Comparison of ENCODE assay signal across 8 cellular contexts in the genomic region with DNA sequence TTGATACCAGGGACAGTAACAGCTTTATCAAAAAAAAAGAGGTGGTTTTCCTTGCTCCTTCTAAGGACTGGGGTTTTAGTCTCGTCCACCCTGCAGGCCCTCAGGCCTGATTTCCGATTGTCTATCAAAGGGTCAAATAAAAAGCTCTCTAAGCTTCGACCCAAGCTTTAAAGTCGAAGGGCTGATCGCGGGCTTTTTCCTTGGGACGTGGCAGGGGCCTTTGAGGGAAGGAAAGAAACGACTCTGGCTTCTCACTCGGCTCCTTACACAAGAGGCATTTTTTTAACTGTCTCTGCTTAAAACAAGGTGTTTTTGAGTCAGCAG. TPM values are rescaled to one million over a fixed set of nuclear protein-coding genes. Genes with fewer than 3 reads are reported as not detected.
A peak's percentile ranks its signal among the peaks of the same experiment; 100 is the strongest.
DNase-seq lines count a peak whose midpoint lies in the region; ATAC-seq and TF ChIP-seq lines count a peak whose summit lies in the region.

No MANE protein-coding gene starts in this region.

- TF ChIP-seq CTCF in Calu3 (IDR thresholded peaks at IDR 0.05; ENCODE audit: unreplicated experiment) (no peak), MM.1S (IDR thresholded peaks at IDR 0.05; ENCODE audit: low read length) (no peak), ovary (IDR thresholded peaks at IDR 0.05) (no peak), omental fat pad (IDR thresholded peaks at IDR 0.05) (no peak)

- H3K4me3 ChIP-seq in MM.1S (ENCODE audit: low read length) (peak overlapping the region; percentile 95), endocrine pancreas (ENCODE audit: control insufficient read depth, insufficient read depth, low read length) (peak overlapping the region; percentile 81), ovary (peak overlapping the region; percentile 70)

- peaks cover 42% of the 10 kb centered on the region for H3K36me3 Mint-ChIP-seq in Calu3 (ENCODE audit: insufficient read depth, unreplicated experiment)

- peaks cover 7% of the 10 kb centered on the region for H3K27me3 Mint-ChIP-seq in Calu3 (ENCODE audit: unreplicated experiment)

- H3K79me2 ChIP-seq in MM.1S (ENCODE audit: low read length), result peaks cover 34% of the 10 kb centered on the region

- no peak for TF ChIP-seq EP300 in ovary (IDR thresholded peaks at IDR 0.05)

- H3K9me3 Mint-ChIP-seq in Calu3 (ENCODE audit: low read depth, unreplicated experiment), result no peaks in the 10 kb centered on the region

- H3K27ac Mint-ChIP-seq in Calu3 (ENCODE audit: unreplicated experiment), result peak overlapping the region; percentile 85

- peak overlapping the region; percentile 77 for H3K4me2 ChIP-seq in MM.1S (ENCODE audit: low read depth, low read length)

- H3K4me1 ChIP-seq in MM.1S (ENCODE audit: low read length) (peaks cover 5% of the 10 kb centered on the region), endocrine pancreas (ENCODE audit: control insufficient read depth, insufficient read depth, low read length) (no peaks in the 10 kb centered on the region), ovary (ENCODE audit: insufficient read depth) (no peaks in the 10 kb centered on the region)

- H4K20me1 ChIP-seq in MM.1S (ENCODE audit: insufficient read depth, low read length), result no peaks in the 10 kb centered on the region

- intact Hi-C loops in Calu3 (cut with micrococcal nuclease; ENCODE audit: unreplicated experiment) (loop anchor here (5.0 to 10.0 kb wide), 2 partner anchors 140 to 168 kb away; no protein-coding TSS in a partner anchor), ovary (cut with DNase I) (loop anchor here in 1 of 4 donors (10.0 kb wide), 1 partner anchor 680 kb away; a partner anchor contains a TSS)

- BruUV-seq in Calu3 (replicated peaks; lab: Mats Ljungman, UMichigan), result no TSS peak

- no peak for TF ChIP-seq POLR2A in ovary (IDR thresholded peaks at IDR 0.05)

- H3K4me1 Mint-ChIP-seq in Calu3 (ENCODE audit: low read depth, unreplicated experiment), result peaks cover 21% of the 10 kb centered on the region

- CTCF ChIA-PET in Calu3 (lab: Charles Lee), result interaction anchor here (0.6 to 1.5 kb wide), 5 partner anchors 10 to 218 kb away, joined by 3 to 4 read pairs (median 3); no protein-coding TSS in a partner anchor

- H3K9ac ChIP-seq in MM.1S (ENCODE audit: low read length) (peak overlapping the region; percentile 88), endocrine pancreas (ENCODE audit: control insufficient read depth, insufficient read depth, low read length) (peak overlapping the region; percentile 69)

- peak overlapping the region; percentile 99 for H3K4me3 Mint-ChIP-seq in Calu3 (ENCODE audit: low read depth, unreplicated experiment)

- 2 to 4% (median 3%) methylated on average over 9 of the region's 9 CpGs for WGBS in ovary, 3 donors

- no peak for ATAC-seq in GM19397 (IDR thresholded peaks at IDR 0.05; ENCODE audit: unreplicated experiment)
- ATAC-seq in omental fat pad (ENCODE audit: low FRiP score), result no peak
- ATAC-seq in GM19324 (IDR thresholded peaks at IDR 0.05; ENCODE audit: low FRiP score, unreplicated experiment), result no peak

- no peaks in the 10 kb centered on the region for H3K27me3 ChIP-seq in MM.1S (replicated peaks; ENCODE audit: insufficient read depth, low read length)
- H3K27me3 ChIP-seq in endocrine pancreas (ENCODE audit: control insufficient read depth, insufficient read depth, low read length), result no peaks in the 10 kb centered on the region
- H3K27me3 ChIP-seq in ovary, result no peaks in the 10 kb centered on the region

- DNase-seq in Calu3 (no peak), MM.1S (no peak), ovary (no peak), cerebellar nuclear complex (lab: John Stamatoyannopoulos, UW) (no peak), omental fat pad (ENCODE audit: low spot score) (no peak)

- peak overlapping the region; percentile 89 for H2AFZ ChIP-seq in MM.1S (ENCODE audit: low read length)

- H3K9me3 ChIP-seq in MM.1S (replicated peaks; ENCODE audit: insufficient read depth, low read length) (no peaks in the 10 kb centered on the region), endocrine pancreas (ENCODE audit: control insufficient read depth, low read length) (no peaks in the 10 kb centered on the region), ovary (no peaks in the 10 kb centered on the region)

- H3K36me3 ChIP-seq in MM.1S (replicated peaks; ENCODE audit: insufficient read depth, low read length) (no peaks in the 10 kb centered on the region), endocrine pancreas (ENCODE audit: control insufficient read depth, insufficient read depth, low read length) (no peaks in the 10 kb centered on the region), ovary (no peaks in the 10 kb centered on the region)

- H3K27ac ChIP-seq in MM.1S (ENCODE audit: low read length), result peak overlapping the region; percentile 87; the same call in 1 of the 2 replicates
- peak overlapping the region; percentile 96 to 100 for H3K27ac ChIP-seq in ovary

- peaks cover 16% of the 10 kb centered on the region for H3F3A ChIP-seq in MM.1S (ENCODE audit: insufficient read depth, low read length)

- no peaks in the 10 kb centered on the region for H3K9me2 ChIP-seq in MM.1S (replicated peaks; ENCODE audit: insufficient read depth, low read length)

RNA-seq across cellular contexts. Expression of a gene that starts 0.4 kb away (rescaled TPM):
- 38.2 and 42.7 TPM in 2 replicates for total RNA-seq in Calu3 (2022)
- total RNA-seq in ovary, result 100 to 1,000 TPM in 2 of 7 donors, 10 to 100 TPM in 5; 45.7 to 135 (median 79.1) TPM
- 10 to 100 TPM; 17.7 to 22.5 TPM for polyA plus RNA-seq in ovary
- total RNA-seq in omental fat pad, result 10 to 100 TPM; 47.2 to 99.5 (median 80.3) TPM
